Comparison of ENCODE assay signal across 8 cellular contexts in the genomic region with DNA sequence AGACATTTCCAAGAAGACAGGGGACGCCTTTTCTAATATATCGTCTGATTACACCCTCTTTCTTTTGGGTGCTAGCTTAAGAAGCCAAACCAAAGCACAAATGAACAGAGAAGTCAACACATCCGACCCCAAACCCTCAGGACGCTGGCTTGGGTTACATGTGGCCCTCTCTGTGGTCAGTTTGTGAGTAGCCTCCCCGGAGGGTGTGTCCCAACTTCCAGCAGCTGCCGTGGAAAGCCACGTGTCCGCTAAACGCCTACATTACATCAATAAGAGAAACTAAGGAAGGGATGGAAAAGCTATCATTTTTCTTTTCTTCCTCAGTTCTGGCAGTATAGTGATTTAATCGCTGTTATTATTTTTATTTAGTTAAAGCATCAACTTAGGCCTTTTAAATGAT. TPM values are rescaled to one million over a fixed set of nuclear protein-coding genes. Genes with fewer than 3 reads are reported as not detected.
A peak's percentile ranks its signal among the peaks of the same experiment; 100 is the strongest.
DNase-seq lines count a peak whose midpoint lies in the region; ATAC-seq and TF ChIP-seq lines count a peak whose summit lies in the region.

No MANE protein-coding gene starts in this region.

- no peak for TF ChIP-seq CTCF in tibial nerve (IDR thresholded peaks at IDR 0.05)

- H3K27ac Mint-ChIP-seq in activated T-cell treated with anti-CD3 and anti-CD28 coated beads, Interleukin-2, amount 50 U/mL, for 72 hours, result no peak overlapping the region
- no peak overlapping the region for H3K27ac Mint-ChIP-seq in activated naive CD8-positive, alpha-beta T cell treated with anti-CD3 and anti-CD28 coated beads, Interleukin-2, amount 50 U/mL, for 24 hours
- H3K27ac Mint-ChIP-seq in memory B cell, result no peak overlapping the region

- no peak for TF ChIP-seq POLR2A in tibial nerve (IDR thresholded peaks at IDR 0.05)

- no peak for TF ChIP-seq EP300 in tibial nerve (IDR thresholded peaks at IDR 0.05)

- H3K4me3 Mint-ChIP-seq in activated T-cell treated with anti-CD3 and anti-CD28 coated beads, Interleukin-2, amount 50 U/mL, for 72 hours, result peak overlapping the region; percentile 89
- H3K4me3 Mint-ChIP-seq in activated naive CD8-positive, alpha-beta T cell treated with anti-CD3 and anti-CD28 coated beads, Interleukin-2, amount 50 U/mL, for 24 hours, result peak overlapping the region; percentile 74
- peak overlapping the region; percentile 89 for H3K4me3 Mint-ChIP-seq in memory B cell

- 26 to 30% methylated on average over 10 of the region's 10 CpGs for WGBS in tibial nerve, 2 donors

- H3K27me3 Mint-ChIP-seq in activated T-cell treated with anti-CD3 and anti-CD28 coated beads, Interleukin-2, amount 50 U/mL, for 72 hours (ENCODE audit: low read depth), result peaks cover 80% of the 10 kb centered on the region
- H3K27me3 Mint-ChIP-seq in activated naive CD8-positive, alpha-beta T cell treated with anti-CD3 and anti-CD28 coated beads, Interleukin-2, amount 50 U/mL, for 24 hours, result peaks cover 76% of the 10 kb centered on the region
- H3K27me3 Mint-ChIP-seq in memory B cell, result peaks cover 16% of the 10 kb centered on the region

- no peaks in the 10 kb centered on the region for H3K36me3 ChIP-seq in tibial nerve

- H3K4me1 ChIP-seq in tibial nerve, result peaks cover 0 to 42% (median 20%) of the 10 kb centered on the region in 4 donors

- peaks cover 0 to 45% of the 10 kb centered on the region in 2 donors for H3K27me3 ChIP-seq in tibial nerve

- H3K9me3 Mint-ChIP-seq in activated T-cell treated with anti-CD3 and anti-CD28 coated beads, Interleukin-2, amount 50 U/mL, for 72 hours, result no peaks in the 10 kb centered on the region
- H3K9me3 Mint-ChIP-seq in activated naive CD8-positive, alpha-beta T cell treated with anti-CD3 and anti-CD28 coated beads, Interleukin-2, amount 50 U/mL, for 24 hours, result no peaks in the 10 kb centered on the region
- H3K9me3 Mint-ChIP-seq in memory B cell, result no peaks in the 10 kb centered on the region

- H3K4me3 ChIP-seq in tibial nerve, result peak overlapping the region; percentile 34 to 62 (median 56)

- no peak overlapping the region for H3K27ac ChIP-seq in tibial nerve

- no peaks in the 10 kb centered on the region for H3K9me3 ChIP-seq in tibial nerve

- H3K36me3 Mint-ChIP-seq in activated T-cell treated with anti-CD3 and anti-CD28 coated beads, Interleukin-2, amount 50 U/mL, for 72 hours (ENCODE audit: insufficient read depth in 2 of 2), result peaks cover 0 to 1% of the 10 kb centered on the region in 2 donors
- H3K36me3 Mint-ChIP-seq in activated naive CD8-positive, alpha-beta T cell treated with anti-CD3 and anti-CD28 coated beads, Interleukin-2, amount 50 U/mL, for 24 hours (ENCODE audit: low read depth), result no peaks in the 10 kb centered on the region
- H3K36me3 Mint-ChIP-seq in memory B cell, result no peaks in the 10 kb centered on the region

- DNase-seq in activated T-cell treated with anti-CD3 and anti-CD28 coated beads, Interleukin-2, amount 50 U/mL, for 72 hours, result no peak
- no peak for DNase-seq in activated T-cell treated with anti-CD3 and anti-CD28 coated beads for 4 hours
- DNase-seq in activated naive CD8-positive, alpha-beta T cell treated with anti-CD3 and anti-CD28 coated beads, Interleukin-2, amount 50 U/mL, for 24 hours, result no peak
- DNase-seq in memory B cell (ENCODE audit: low spot score in 2 of 2), result no peak
- DNase-seq in tibial nerve (ENCODE audit: low spot score in 2 of 2), result no peak
- no peak for DNase-seq in NCI-H1092 (lab: John Stamatoyannopoulos, UW)
- DNase-seq in H4 (ENCODE audit: low spot score), result no peak
- DNase-seq in ureter (ENCODE audit: low spot score), result no peak

- peaks cover 20% of the 10 kb centered on the region for H3K4me1 Mint-ChIP-seq in activated T-cell treated with anti-CD3 and anti-CD28 coated beads, Interleukin-2, amount 50 U/mL, for 72 hours (ENCODE audit: low read depth)
- H3K4me1 Mint-ChIP-seq in activated naive CD8-positive, alpha-beta T cell treated with anti-CD3 and anti-CD28 coated beads, Interleukin-2, amount 50 U/mL, for 24 hours, result peaks cover 21% of the 10 kb centered on the region
- peaks cover 9% of the 10 kb centered on the region for H3K4me1 Mint-ChIP-seq in memory B cell

- no peak for ATAC-seq in activated T-cell treated with anti-CD3 and anti-CD28 coated beads, Interleukin-2, amount 50 U/mL, for 72 hours (replicated peaks in 1 of 2)
- ATAC-seq in activated naive CD8-positive, alpha-beta T cell treated with anti-CD3 and anti-CD28 coated beads, Interleukin-2, amount 50 U/mL, for 24 hours, result no peak
- no peak for ATAC-seq in memory B cell (ENCODE audit: low read depth)

RNA-seq across cellular contexts. Expression of a gene that starts 0.5 kb away (rescaled TPM):
- 1 to 10 TPM in 1 of 2 donors, under 1 TPM in 1; 0.65 to 2.2 TPM for total RNA-seq in activated T-cell treated with anti-CD3 and anti-CD28 coated beads, Interleukin-2, amount 50 U/mL, for 72 hours
- total RNA-seq in tibial nerve, result 1 to 10 TPM; 4.8 to 8.8 (median 7.3) TPM
- total RNA-seq in H4 (2014; rRNA removed; shearing (Covaris generic)), result 2.1 and 2.8 TPM in 2 replicates
- total RNA-seq in ureter, result 1.8 TPM
